In the genomic region with DNA sequence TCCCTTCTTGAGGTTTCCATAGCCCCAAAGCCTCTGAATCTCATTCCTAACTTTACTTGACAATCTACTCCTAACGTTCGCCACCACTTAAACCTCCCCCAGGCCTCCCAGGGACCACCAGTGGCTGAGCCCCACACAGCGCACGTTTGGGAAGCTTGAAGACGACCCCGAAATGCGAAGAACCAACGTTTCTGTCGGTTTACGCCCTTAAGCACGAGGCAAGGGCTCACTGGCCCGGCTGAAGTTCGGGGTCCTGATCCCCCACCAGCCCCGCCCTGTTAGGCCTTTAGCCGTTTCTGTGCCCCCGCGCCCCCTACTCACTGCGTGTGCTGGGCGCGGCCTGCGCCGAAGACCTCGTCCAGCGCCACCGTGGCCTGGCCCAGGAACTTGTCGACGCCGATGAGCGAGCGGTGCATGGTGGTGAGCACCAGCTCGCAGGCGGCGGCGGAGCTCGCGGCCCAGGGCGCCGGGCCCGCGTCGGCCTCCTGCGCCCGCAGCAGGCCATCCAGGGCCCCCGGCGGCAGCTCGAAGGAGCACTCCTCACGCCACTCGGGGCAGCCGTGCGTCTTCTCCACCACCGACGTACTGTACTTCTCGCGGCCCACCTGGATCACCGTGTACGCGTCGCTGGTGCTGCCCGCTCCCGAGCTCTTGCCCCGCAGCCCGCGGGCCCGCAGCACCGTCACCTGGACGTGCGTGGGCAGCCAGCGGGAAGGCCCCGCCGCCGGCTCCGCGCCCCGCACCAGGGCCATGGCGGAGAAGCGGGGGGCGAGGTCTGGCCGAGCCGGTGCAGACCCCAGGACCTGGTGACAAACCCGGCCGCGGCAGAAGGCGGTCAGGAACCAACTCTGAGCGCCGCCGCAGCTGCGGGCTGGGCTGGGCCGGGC, we compare ENCODE assay signal across 1 cellular context.
A peak's percentile ranks its signal among the peaks of the same experiment; 100 is the strongest.
TF ChIP-seq lines count a peak whose summit lies in the region.

No MANE protein-coding gene starts in this region.

TF ChIP-seq in HepG2, 621 proteins besides CTCF, POLR2A, EP300 and RAD21 (continued from another document and continues in another):
- TF ChIP-seq THAP9 (CRISPR knock-in tag; IDR thresholded peaks at IDR 0.05; ENCODE audit: borderline replicate concordance): no peak
- no peak for TF ChIP-seq ZNF792 (CRISPR knock-in tag; IDR thresholded peaks at IDR 0.05)
- TF ChIP-seq ZHX1 (CRISPR knock-in tag; IDR thresholded peaks at IDR 0.05; ENCODE audit: low read depth): peak; percentile 54; the same call in 1 of the 2 replicates
- TF ChIP-seq ZNF574 (CRISPR knock-in tag; IDR thresholded peaks at IDR 0.05): peak; percentile 62
- TF ChIP-seq NPAS2 (CRISPR knock-in tag; IDR thresholded peaks at IDR 0.05; ENCODE audit: borderline replicate concordance): no peak
- TF ChIP-seq EHMT2 (IDR thresholded peaks at IDR 0.05; ENCODE audit: borderline replicate concordance, low read depth, low read length): no peak
- no peak for TF ChIP-seq ZFP36 (IDR thresholded peaks at IDR 0.05; ENCODE audit: borderline replicate concordance, low read depth, low read length, partially characterized antibody)
- TF ChIP-seq FOXC1 (CRISPR knock-in tag; IDR thresholded peaks at IDR 0.05; ENCODE audit: borderline replicate concordance): peak; percentile 81; the same call in 1 of the 2 replicates
- no peak; the same call in 1 of the 2 replicates for TF ChIP-seq ATF2 (CRISPR knock-in tag; IDR thresholded peaks at IDR 0.05)
- TF ChIP-seq NFYC (CRISPR knock-in tag; IDR thresholded peaks at IDR 0.05): peak; percentile 6; the same call in 1 of the 2 replicates
- TF ChIP-seq ZFP91 (CRISPR knock-in tag; IDR thresholded peaks at IDR 0.05; ENCODE audit: borderline replicate concordance): peak; percentile 26
- TF ChIP-seq AGO2 (optimal IDR thresholded peaks at IDR 0.05; ENCODE audit: low read depth, low read length): peak; percentile 41
- TF ChIP-seq, protein P1, sequence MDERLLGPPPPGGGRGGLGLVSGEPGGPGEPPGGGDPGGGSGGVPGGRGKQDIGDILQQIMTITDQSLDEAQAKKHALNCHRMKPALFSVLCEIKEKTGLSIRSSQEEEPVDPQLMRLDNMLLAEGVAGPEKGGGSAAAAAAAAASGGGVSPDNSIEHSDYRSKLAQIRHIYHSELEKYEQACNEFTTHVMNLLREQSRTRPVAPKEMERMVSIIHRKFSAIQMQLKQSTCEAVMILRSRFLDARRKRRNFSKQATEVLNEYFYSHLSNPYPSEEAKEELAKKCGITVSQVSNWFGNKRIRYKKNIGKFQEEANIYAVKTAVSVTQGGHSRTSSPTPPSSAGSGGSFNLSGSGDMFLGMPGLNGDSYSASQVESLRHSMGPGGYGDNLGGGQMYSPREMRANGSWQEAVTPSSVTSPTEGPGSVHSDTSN (CRISPR knock-in tag; IDR thresholded peaks at IDR 0.05): no peak
- TF ChIP-seq ZMYM2 (CRISPR knock-in tag; IDR thresholded peaks at IDR 0.05): no peak
- no peak for TF ChIP-seq ZNF839 (CRISPR knock-in tag; IDR thresholded peaks at IDR 0.05; ENCODE audit: borderline replicate concordance)
- no peak for TF ChIP-seq ZNF703 (CRISPR knock-in tag; IDR thresholded peaks at IDR 0.05; ENCODE audit: borderline replicate concordance)
- TF ChIP-seq FOXJ3 (CRISPR knock-in tag; IDR thresholded peaks at IDR 0.05; ENCODE audit: borderline replicate concordance): no peak
- TF ChIP-seq PITX1 (CRISPR knock-in tag; IDR thresholded peaks at IDR 0.05): peak; percentile 20; the same call in 1 of the 2 replicates
- no peak for TF ChIP-seq RBAK (CRISPR knock-in tag; IDR thresholded peaks at IDR 0.05)
- TF ChIP-seq ZNF841 (CRISPR knock-in tag; IDR thresholded peaks at IDR 0.05; ENCODE audit: borderline replicate concordance): 0 out of 2 replicates have a peak, but pooled peaks have one; percentile 76
- TF ChIP-seq BCLAF1 (IDR thresholded peaks at IDR 0.05): no peak
- TF ChIP-seq SKIL (CRISPR knock-in tag; IDR thresholded peaks at IDR 0.05; ENCODE audit: borderline replicate concordance): no peak; the same call in 1 of the 2 replicates
- TF ChIP-seq, protein P2, sequence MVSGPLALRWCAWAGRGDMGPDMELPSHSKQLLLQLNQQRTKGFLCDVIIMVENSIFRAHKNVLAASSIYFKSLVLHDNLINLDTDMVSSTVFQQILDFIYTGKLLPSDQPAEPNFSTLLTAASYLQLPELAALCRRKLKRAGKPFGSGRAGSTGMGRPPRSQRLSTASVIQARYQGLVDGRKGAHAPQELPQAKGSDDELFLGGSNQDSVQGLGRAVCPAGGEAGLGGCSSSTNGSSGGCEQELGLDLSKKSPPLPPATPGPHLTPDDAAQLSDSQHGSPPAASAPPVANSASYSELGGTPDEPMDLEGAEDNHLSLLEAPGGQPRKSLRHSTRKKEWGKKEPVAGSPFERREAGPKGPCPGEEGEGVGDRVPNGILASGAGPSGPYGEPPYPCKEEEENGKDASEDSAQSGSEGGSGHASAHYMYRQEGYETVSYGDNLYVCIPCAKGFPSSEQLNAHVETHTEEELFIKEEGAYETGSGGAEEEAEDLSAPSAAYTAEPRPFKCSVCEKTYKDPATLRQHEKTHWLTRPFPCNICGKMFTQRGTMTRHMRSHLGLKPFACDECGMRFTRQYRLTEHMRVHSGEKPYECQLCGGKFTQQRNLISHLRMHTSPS (CRISPR knock-in tag; IDR thresholded peaks at IDR 0.05; ENCODE audit: low read depth): peak; percentile 50; the same call in 1 of the 2 replicates
